1 cellular context compared by ENCODE assay signal in genomic region chr2:189783451-189783926, GRCh38.
TF ChIP-seq lines count a peak whose summit lies in the region.

No MANE protein-coding gene starts in this region.

TF ChIP-seq in GM12878, 131 proteins besides CTCF, POLR2A, EP300 and RAD21:
- TF ChIP-seq TCF3 (IDR thresholded peaks at IDR 0.05; ENCODE audit: borderline replicate concordance, insufficient read depth, low read depth, low read length) (0 out of 2 replicates have a peak, but pooled peaks have one; percentile 10), ZBTB40 (IDR thresholded peaks at IDR 0.05; ENCODE audit: borderline replicate concordance) (peak; percentile 82), MLLT1 (IDR thresholded peaks at IDR 0.05) (peak; percentile 64; the same call in 1 of the 2 replicates), GABPA (IDR thresholded peaks at IDR 0.05; ENCODE audit: low read depth) (peak; percentile 88), SKIL (IDR thresholded peaks at IDR 0.05; ENCODE audit: low read depth, poor library complexity, severe bottlenecking) (peak; percentile 21), PAX5 (IDR thresholded peaks at IDR 0.05; ENCODE audit: borderline replicate concordance, low read depth, low read length) (0 out of 2 replicates have a peak, but pooled peaks have one; percentile 7), MTA2 (IDR thresholded peaks at IDR 0.05; ENCODE audit: low read depth) (0 out of 2 replicates have a peak, but pooled peaks have one; percentile 20), MYC (IDR thresholded peaks at IDR 0.05; ENCODE audit: insufficient read depth, insufficient read length, insufficient replicate concordance, low read length, severe bottlenecking) (no peak), ZNF687 (IDR thresholded peaks at IDR 0.05) (peak; percentile 71), MEF2B (IDR thresholded peaks at IDR 0.05; ENCODE audit: partially characterized antibody, poor library complexity, severe bottlenecking) (peak; percentile 16), CUX1 (IDR thresholded peaks at IDR 0.05; ENCODE audit: insufficient replicate concordance, low read depth, low read length) (no peak), USF1 (IDR thresholded peaks at IDR 0.05; ENCODE audit: borderline replicate concordance, extremely low read length, insufficient read depth, low read depth, low read length) (no peak), ASH2L (IDR thresholded peaks at IDR 0.05; ENCODE audit: borderline replicate concordance, low read depth) (no peak), NBN (IDR thresholded peaks at IDR 0.05) (0 out of 2 replicates have a peak, but pooled peaks have one; percentile 74), NR2C1 (IDR thresholded peaks at IDR 0.05) (peak; percentile 92), ZBTB11 (CRISPR knock-in tag; IDR thresholded peaks at IDR 0.05) (peak; percentile 22; the same call in 1 of the 2 replicates)
TF ChIP-seq in GM12878: peak in this region for 12.
